Comparison of ENCODE assay signal across 1 cellular context in the genomic region with DNA sequence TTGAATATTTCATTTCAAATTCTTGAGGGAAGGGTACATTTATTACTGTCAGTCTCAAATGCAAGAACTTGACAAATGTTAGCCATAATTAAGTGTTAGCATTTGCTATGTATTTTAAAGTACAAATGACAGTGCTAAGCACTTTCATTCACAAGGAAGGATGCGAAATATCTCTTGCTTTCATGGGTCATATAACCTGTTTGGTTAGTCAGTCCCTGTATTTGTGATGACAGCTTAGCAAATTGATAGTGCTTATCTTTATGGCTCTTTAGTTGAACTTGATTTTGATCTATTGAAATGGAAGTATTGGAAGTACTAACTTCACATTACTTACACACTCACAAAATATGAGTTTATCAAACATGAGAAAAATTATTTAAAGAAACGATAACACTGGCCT.
TF ChIP-seq lines count a peak whose summit lies in the region.

No MANE protein-coding gene starts in this region.

TF ChIP-seq in HCT116, 20 proteins besides CTCF, POLR2A, EP300 and RAD21 (continued from another document):
- TF ChIP-seq, protein P1, sequence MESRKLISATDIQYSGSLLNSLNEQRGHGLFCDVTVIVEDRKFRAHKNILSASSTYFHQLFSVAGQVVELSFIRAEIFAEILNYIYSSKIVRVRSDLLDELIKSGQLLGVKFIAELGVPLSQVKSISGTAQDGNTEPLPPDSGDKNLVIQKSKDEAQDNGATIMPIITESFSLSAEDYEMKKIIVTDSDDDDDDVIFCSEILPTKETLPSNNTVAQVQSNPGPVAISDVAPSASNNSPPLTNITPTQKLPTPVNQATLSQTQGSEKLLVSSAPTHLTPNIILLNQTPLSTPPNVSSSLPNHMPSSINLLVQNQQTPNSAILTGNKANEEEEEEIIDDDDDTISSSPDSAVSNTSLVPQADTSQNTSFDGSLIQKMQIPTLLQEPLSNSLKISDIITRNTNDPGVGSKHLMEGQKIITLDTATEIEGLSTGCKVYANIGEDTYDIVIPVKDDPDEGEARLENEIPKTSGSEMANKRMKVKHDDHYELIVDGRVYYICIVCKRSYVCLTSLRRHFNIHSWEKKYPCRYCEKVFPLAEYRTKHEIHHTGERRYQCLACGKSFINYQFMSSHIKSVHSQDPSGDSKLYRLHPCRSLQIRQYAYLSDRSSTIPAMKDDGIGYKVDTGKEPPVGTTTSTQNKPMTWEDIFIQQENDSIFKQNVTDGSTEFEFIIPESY (IDR thresholded peaks at IDR 0.05; ENCODE audit: extremely low read depth, insufficient replicate concordance, low read length) = no peak
- TF ChIP-seq EZH2 (IDR thresholded peaks at IDR 0.05) (no peak), POLR2AphosphoS5 (IDR thresholded peaks at IDR 0.05; ENCODE audit: low read depth, low read length) (no peak), SP1 (IDR thresholded peaks at IDR 0.05; ENCODE audit: low read depth) (peak; percentile 81), EZH2phosphoT487 (IDR thresholded peaks at IDR 0.05; ENCODE audit: borderline replicate concordance) (no peak), CBX3 (IDR thresholded peaks at IDR 0.05; ENCODE audit: low read depth) (peak; percentile 83), SIN3A (IDR thresholded peaks at IDR 0.05; ENCODE audit: low read depth) (peak; percentile 49; the same call in 1 of the 2 replicates), FOSL1 (IDR thresholded peaks at IDR 0.05; ENCODE audit: low read depth) (peak; percentile 47), JUND (IDR thresholded peaks at IDR 0.05) (peak; percentile 69), SRF (IDR thresholded peaks at IDR 0.05; ENCODE audit: low read depth) (no peak), ZNF274 (IDR thresholded peaks at IDR 0.05; ENCODE audit: low read depth, low read length) (no peak), CEBPB (IDR thresholded peaks at IDR 0.05; ENCODE audit: low read depth) (peak; percentile 35; the same call in 1 of the 2 replicates)
- TF ChIP-seq, protein P2, sequence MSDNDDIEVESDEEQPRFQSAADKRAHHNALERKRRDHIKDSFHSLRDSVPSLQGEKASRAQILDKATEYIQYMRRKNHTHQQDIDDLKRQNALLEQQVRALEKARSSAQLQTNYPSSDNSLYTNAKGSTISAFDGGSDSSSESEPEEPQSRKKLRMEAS (IDR thresholded peaks at IDR 0.05) = peak; percentile 30; the same call in 1 of the 2 replicates
